ENCODE assay signal across 25 cellular contexts in genomic region chr1:99669821-99670220, GRCh38. TPM values are rescaled to one million over a fixed set of nuclear protein-coding genes. Genes with fewer than 3 reads are reported as not detected.
"Had no signal": no experiment of that assay in that cellular context is flagged by ENCODE, and none has a peak within 500 bp of the region (broad histone marks: within the 10 kb centered on the region; RNA-seq: fewer than 3 reads in every experiment).

No MANE protein-coding gene starts in this region.

- DNase-seq: activated B cell treated with CpG ODN at 0.5 μM for 24 hours; activated CD4-positive, alpha-beta T cell treated with anti-CD3 and anti-CD28 coated beads for 36 hours; activated CD4-positive, alpha-beta T cell treated with anti-CD3 and anti-CD28 coated beads, Interleukin-2, amount 50 U/mL, for 4 hours; activated CD8-positive, alpha-beta memory T cell treated with anti-CD3 and anti-CD28 coated beads for 24 hours; activated CD8-positive, alpha-beta memory T cell treated with anti-CD3 and anti-CD28 coated beads, Interleukin-2, amount 50 U/mL, for 4 hours; activated naive CD4-positive, alpha-beta T cell treated with Interleukin-2 at 50 U/mL for 16 hours; activated naive CD8-positive, alpha-beta T cell treated with anti-CD3 and anti-CD28 coated beads for 36 hours; activated T-cell treated with anti-CD3 and anti-CD28 coated beads, Interleukin-2, amount 50 U/mL, for 48 hours; amniotic stem cell; erythroblast; foreskin fibroblast; islet precursor cell; left colon; lower lobe of right lung; mesendoderm; mucosa of descending colon; stimulated activated CD4-positive, alpha-beta T cell treated with anti-CD3 and anti-CD28 coated beads, Interleukin-15, amount 100 ng/mL, for 24 hours; stimulated activated naive B cell treated with anti-CD40 and anti-IgM and Interleukin-4, amounts not matched to agents 10 μg/mL and 1 μg/mL and 100 μg/mL, for 72 hours; T-helper 1 cell; upper lobe of left lung had no signal

- H3K27ac ChIP-seq: lower lobe of right lung, parathyroid adenoma, thoracic aorta, upper lobe of left lung had no signal

- H3K36me3 ChIP-seq: thoracic aorta had no signal

- ATAC-seq: activated CD4-positive, alpha-beta T cell treated with anti-CD3 and anti-CD28 coated beads for 36 hours; left colon; lower lobe of right lung; mucosa of descending colon; sciatic nerve; stimulated activated naive B cell treated with anti-CD40 and anti-IgM and Interleukin-4, amounts not matched to agents 10 μg/mL and 1 μg/mL and 100 μg/mL, for 72 hours had no signal

- H3K4me2 ChIP-seq: smooth muscle cell had no signal

- H3K4me3 ChIP-seq: lower lobe of right lung, mucosa of descending colon, smooth muscle cell, thoracic aorta, upper lobe of left lung had no signal

- FAIRE-seq: endometrium had no signal

- H3K79me2 ChIP-seq: parathyroid adenoma had no signal

- H3K9me3 ChIP-seq: lower lobe of right lung, mucosa of descending colon, thoracic aorta, upper lobe of left lung had no signal

- H3K9ac ChIP-seq: parathyroid adenoma had no signal

- H2AFZ ChIP-seq: parathyroid adenoma had no signal

- H3K27me3 ChIP-seq: upper lobe of left lung had no signal

RNA-seq across cellular contexts. Expression of gene PALMD, which starts 23.9 kb away (rescaled TPM):
- total RNA-seq: activated B cell treated with CpG ODN at 0.5 μM for 24 hours; activated CD4-positive, alpha-beta T cell treated with anti-CD3 and anti-CD28 coated beads for 36 hours; activated naive CD8-positive, alpha-beta T cell treated with anti-CD3 and anti-CD28 coated beads for 36 hours had no signal
